ENCODE assay signal across 8 cellular contexts in genomic region chr13:27622102-27622820, GRCh38. TPM values are rescaled to one million over a fixed set of nuclear protein-coding genes. Genes with fewer than 3 reads are reported as not detected.
A peak's percentile ranks its signal among the peaks of the same experiment; 100 is the strongest.
DNase-seq lines count a peak whose midpoint lies in the region; ATAC-seq and TF ChIP-seq lines count a peak whose summit lies in the region.

No MANE protein-coding gene starts in this region.

- H3K4me1 Mint-ChIP-seq in stimulated activated naive CD8-positive, alpha-beta T cell treated with anti-CD3 and anti-CD28 coated beads, Interleukin-15, Interleukin-2, amounts not matched to agents 100 ng/mL and 50 ng/mL, for 24 hours (ENCODE audit: low read depth) = peaks cover 73% of the 10 kb centered on the region
- peaks cover 45 to 63% of the 10 kb centered on the region in 2 donors for H3K4me1 Mint-ChIP-seq in natural killer cell treated with Interleukin-12 subunit alpha and Interleukin-12 subunit beta and Interleukin-15 and Interleukin-18, amount 100 ng/mL, for 72 hours (ENCODE audit: low read depth in 2 of 2)

- DNase-seq in stimulated activated naive CD8-positive, alpha-beta T cell treated with anti-CD3 and anti-CD28 coated beads, Interleukin-15, Interleukin-2, amounts not matched to agents 100 U/mL and 50 U/mL, for 24 hours = no peak
- DNase-seq in OCI-LY7 (ENCODE audit: low spot score) (peak; percentile 40), dedifferentiated amniotic fluid mesenchymal stem cell (ENCODE audit: extremely low spot score) (no peak)
- DNase-seq in effector memory CD4-positive, alpha-beta T cell = no peak
- no peak for DNase-seq in natural killer cell treated with Interleukin-12 subunit alpha and Interleukin-12 subunit beta and Interleukin-15 and Interleukin-18, amount 100 ng/mL, for 72 hours (ENCODE audit: low spot score)
- DNase-seq in activated CD4-positive, alpha-beta T cell treated with anti-CD3 and anti-CD28 coated beads for 48 hours = no peak

- CTCF ChIA-PET in OCI-LY7 (lab: Charles Lee; ENCODE audit: unreplicated experiment) = interaction anchor here (0.6 kb wide), 1 partner anchor 182 kb away, joined by 3 read pairs; no protein-coding TSS in a partner anchor

- peaks cover 48% of the 10 kb centered on the region for H3K36me3 ChIP-seq in OCI-LY7 (ENCODE audit: insufficient read depth, low read length)
- peaks cover 3% of the 10 kb centered on the region for H3K36me3 ChIP-seq in effector memory CD4-positive, alpha-beta T cell (ENCODE audit: control insufficient read depth, insufficient read depth, low read length)

- no peaks in the 10 kb centered on the region for H3K9me3 ChIP-seq in OCI-LY7 (ENCODE audit: low read length)
- no peaks in the 10 kb centered on the region for H3K9me3 ChIP-seq in effector memory CD4-positive, alpha-beta T cell (ENCODE audit: control insufficient read depth, low read length)

- H3K9me2 ChIP-seq in OCI-LY7 (ENCODE audit: insufficient read depth, low read length) = no peaks in the 10 kb centered on the region

- TF ChIP-seq CTCF in OCI-LY7 (conservative IDR thresholded peaks at IDR 0.05; ENCODE audit: low read length) = peak; percentile 56

- no TSS peak for BruUV-seq in OCI-LY7 (replicated peaks; lab: Mats Ljungman, UMichigan)

- H3K9me3 Mint-ChIP-seq in stimulated activated naive CD8-positive, alpha-beta T cell treated with anti-CD3 and anti-CD28 coated beads, Interleukin-15, Interleukin-2, amounts not matched to agents 100 ng/mL and 50 ng/mL, for 24 hours = no peaks in the 10 kb centered on the region
- H3K9me3 Mint-ChIP-seq in natural killer cell treated with Interleukin-12 subunit alpha and Interleukin-12 subunit beta and Interleukin-15 and Interleukin-18, amount 100 ng/mL, for 72 hours = no peaks in the 10 kb centered on the region

- no peaks in the 10 kb centered on the region for H3K27me3 ChIP-seq in effector memory CD4-positive, alpha-beta T cell (replicated peaks; ENCODE audit: control insufficient read depth, insufficient read depth, low read length, poor library complexity, severe bottlenecking)

- peak overlapping the region; percentile 49; the same call in 1 of the 2 replicates for H2AFZ ChIP-seq in OCI-LY7 (ENCODE audit: low read length)

- ATAC-seq in stimulated activated naive CD8-positive, alpha-beta T cell treated with anti-CD3 and anti-CD28 coated beads, Interleukin-15, Interleukin-2, amounts not matched to agents 100 U/mL and 50 U/mL, for 24 hours = no peak
- no peak for ATAC-seq in natural killer cell treated with Interleukin-12 subunit alpha and Interleukin-12 subunit beta and Interleukin-15 and Interleukin-18, amount 100 ng/mL, for 72 hours
- ATAC-seq in HG02884 (IDR thresholded peaks at IDR 0.05; ENCODE audit: unreplicated experiment) = no peak

- H3K79me2 ChIP-seq in OCI-LY7 (ENCODE audit: insufficient read depth, low read depth, low read length) = peaks cover 78% of the 10 kb centered on the region

- H3K4me3 Mint-ChIP-seq in stimulated activated naive CD8-positive, alpha-beta T cell treated with anti-CD3 and anti-CD28 coated beads, Interleukin-15, Interleukin-2, amounts not matched to agents 100 ng/mL and 50 ng/mL, for 24 hours = peak overlapping the region; percentile 98
- H3K4me3 Mint-ChIP-seq in natural killer cell treated with Interleukin-12 subunit alpha and Interleukin-12 subunit beta and Interleukin-15 and Interleukin-18, amount 100 ng/mL, for 72 hours = peak overlapping the region; percentile 88

- peak overlapping the region; percentile 92 for H3K4me2 ChIP-seq in OCI-LY7 (ENCODE audit: low read length)

- peak overlapping the region; percentile 88 for H3K4me3 ChIP-seq in OCI-LY7 (ENCODE audit: low read depth, low read length, poor library complexity, severe bottlenecking)
- peak overlapping the region; percentile 80 for H3K4me3 ChIP-seq in effector memory CD4-positive, alpha-beta T cell (ENCODE audit: insufficient read depth, low read depth, low read length, poor library complexity, severe bottlenecking)

- intact Hi-C loops in OCI-LY7 (cut with micrococcal nuclease; ENCODE audit: unreplicated experiment) = loop anchor here (5.0 kb wide), 1 partner anchor 195 kb away; no protein-coding TSS in a partner anchor

- H3K27ac Mint-ChIP-seq in stimulated activated naive CD8-positive, alpha-beta T cell treated with anti-CD3 and anti-CD28 coated beads, Interleukin-15, Interleukin-2, amounts not matched to agents 100 ng/mL and 50 ng/mL, for 24 hours = peak overlapping the region; percentile 95
- H3K27ac Mint-ChIP-seq in natural killer cell treated with Interleukin-12 subunit alpha and Interleukin-12 subunit beta and Interleukin-15 and Interleukin-18, amount 100 ng/mL, for 72 hours = peak overlapping the region; percentile 73 to 87

- peak overlapping the region; percentile 83 for H3K27ac ChIP-seq in OCI-LY7 (ENCODE audit: low read depth, low read length, poor library complexity, severe bottlenecking)
- peak overlapping the region; percentile 94 for H3K27ac ChIP-seq in effector memory CD4-positive, alpha-beta T cell (ENCODE audit: insufficient read depth, low read length, poor library complexity, severe bottlenecking)

- H3K27me3 Mint-ChIP-seq in stimulated activated naive CD8-positive, alpha-beta T cell treated with anti-CD3 and anti-CD28 coated beads, Interleukin-15, Interleukin-2, amounts not matched to agents 100 ng/mL and 50 ng/mL, for 24 hours = no peaks in the 10 kb centered on the region
- no peaks in the 10 kb centered on the region for H3K27me3 Mint-ChIP-seq in natural killer cell treated with Interleukin-12 subunit alpha and Interleukin-12 subunit beta and Interleukin-15 and Interleukin-18, amount 100 ng/mL, for 72 hours

- H4K20me1 ChIP-seq in OCI-LY7 (ENCODE audit: insufficient read depth, low read length) = peaks cover 42% of the 10 kb centered on the region

- POLR2A ChIA-PET in OCI-LY7 (lab: Charles Lee) = interaction anchor here (0.7 to 2.7 kb wide), 5 partner anchors 10 to 143 kb away, joined by 3 to 8 read pairs (median 5); no protein-coding TSS in a partner anchor

- H3K4me1 ChIP-seq in OCI-LY7 (ENCODE audit: insufficient read depth, low read length, poor library complexity, severe bottlenecking) = peaks cover 36% of the 10 kb centered on the region
- peaks cover 16% of the 10 kb centered on the region for H3K4me1 ChIP-seq in effector memory CD4-positive, alpha-beta T cell (ENCODE audit: control insufficient read depth, insufficient read depth, low read length, poor library complexity, severe bottlenecking)

- peaks cover 49% of the 10 kb centered on the region for H3K36me3 Mint-ChIP-seq in stimulated activated naive CD8-positive, alpha-beta T cell treated with anti-CD3 and anti-CD28 coated beads, Interleukin-15, Interleukin-2, amounts not matched to agents 100 ng/mL and 50 ng/mL, for 24 hours (ENCODE audit: low read depth)
- peaks cover 23% of the 10 kb centered on the region for H3K36me3 Mint-ChIP-seq in natural killer cell treated with Interleukin-12 subunit alpha and Interleukin-12 subunit beta and Interleukin-15 and Interleukin-18, amount 100 ng/mL, for 72 hours

RNA-seq across cellular contexts. Expression of gene POLR1D, which starts 0.6 kb away (rescaled TPM):
- total RNA-seq in OCI-LY7 (2014; rRNA removed; shearing (Covaris generic)) = 115 and 129 TPM in 2 replicates
- 174 TPM in 2 replicates for total RNA-seq in OCI-LY7 (2022)
- total RNA-seq in natural killer cell treated with Interleukin-12 subunit alpha and Interleukin-12 subunit beta and Interleukin-15 and Interleukin-18, amount 100 ng/mL, for 72 hours = 100 to 1,000 TPM in 1 of 2 donors, 10 to 100 TPM in 1; 95.2 to 112 TPM

RNA-seq across cellular contexts. Expression of gene LNX2, which starts 1.9 kb away (rescaled TPM):
- 5.9 and 6.8 TPM in 2 replicates for total RNA-seq in OCI-LY7 (2014; rRNA removed; shearing (Covaris generic))
- total RNA-seq in OCI-LY7 (2022) = 9.7 TPM in 2 replicates
- 1 to 10 TPM; 4.1 to 4.2 TPM for total RNA-seq in natural killer cell treated with Interleukin-12 subunit alpha and Interleukin-12 subunit beta and Interleukin-15 and Interleukin-18, amount 100 ng/mL, for 72 hours
